In genomic region chr16:66619036-66619435, GRCh38 we compare ENCODE assay signal across 14 cellular contexts. TPM values are rescaled to one million over a fixed set of nuclear protein-coding genes. Genes with fewer than 3 reads are reported as not detected.
DNase-seq lines count a peak whose midpoint lies in the region; ATAC-seq and TF ChIP-seq lines count a peak whose summit lies in the region.
"Had no signal": no experiment of that assay in that cellular context is flagged by ENCODE, and none has a peak within 500 bp of the region (broad histone marks: within the 10 kb centered on the region; RNA-seq: fewer than 3 reads in every experiment).

No MANE protein-coding gene starts in this region.

- WGBS in endodermal cell (ENCODE audit: insufficient coverage in 1 of 2, insufficient read length in 1 of 2), 2 experiments = 80 to 96% methylated on average over 2 of the region's 2 CpGs

- H3K4me1 Mint-ChIP-seq in endodermal cell = peaks cover 91% of the 10 kb centered on the region

- peaks cover 41% of the 10 kb centered on the region for H3K4me1 ChIP-seq in Panc1 (ENCODE audit: control insufficient read depth, insufficient read depth, low read length)
- H3K4me1 ChIP-seq in endodermal cell (ENCODE audit: control insufficient read depth, insufficient read depth, low read length) = peaks cover 62% of the 10 kb centered on the region
- H3K4me1 ChIP-seq in parathyroid adenoma = peaks cover 29% of the 10 kb centered on the region

- no peaks in the 10 kb centered on the region for H3K9me3 ChIP-seq in Panc1 (ENCODE audit: control insufficient read depth, insufficient read depth, low read depth, low read length)
- H3K9me3 ChIP-seq in endodermal cell (ENCODE audit: control insufficient read depth, low read length) = no peaks in the 10 kb centered on the region
- no peaks in the 10 kb centered on the region for H3K9me3 ChIP-seq in parathyroid adenoma (ENCODE audit: control insufficient read depth, low read length)

- DNase-seq in AG10803 (ENCODE audit: low read depth) = peak; percentile 85
- DNase-seq in Panc1 (ENCODE audit: low read depth, low spot score) = no peak
- DNase-seq in endodermal cell = no peak
- no peak for DNase-seq in omental fat pad (ENCODE audit: low spot score)
- no peak for DNase-seq in erythroblast (lab: John Stamatoyannopoulos, UW)
- no peak for DNase-seq in activated CD8-positive, alpha-beta memory T cell treated with anti-CD3 and anti-CD28 coated beads for 24 hours
- DNase-seq in stimulated activated naive CD4-positive, alpha-beta T cell (lab: John Stamatoyannopoulos, UW) = no peak
- DNase-seq: activated T-cell treated with anti-CD3 and anti-CD28 coated beads for 4 hours, amygdala, NCI-H1092 treated with DMSO at 0.1 percent for 48 hours, Right ventricle myocardium superior had no signal

- intact Hi-C loops in Panc1 (cut with micrococcal nuclease; ENCODE audit: unreplicated experiment) = no loop called here

- ATAC-seq in Panc1 = no peak
- no peak for ATAC-seq in omental fat pad (ENCODE audit: low FRiP score)

- H3K36me3 ChIP-seq in Panc1 (ENCODE audit: control insufficient read depth, insufficient read depth, low read length) = no peaks in the 10 kb centered on the region; the same call in 1 of the 2 replicates
- peaks cover 55% of the 10 kb centered on the region for H3K36me3 ChIP-seq in endodermal cell (ENCODE audit: control insufficient read depth, insufficient read depth, low read length)
- H3K36me3 ChIP-seq in parathyroid adenoma (ENCODE audit: control insufficient read depth, insufficient read depth, low read length) = no peaks in the 10 kb centered on the region

- H3K4me2 ChIP-seq in parathyroid adenoma (ENCODE audit: low read length) = peak overlapping the region; percentile 11

- peaks cover 9% of the 10 kb centered on the region for H3K79me2 ChIP-seq in parathyroid adenoma

- no peak for TF ChIP-seq POLR2A in erythroblast (IDR thresholded peaks at IDR 0.05; ENCODE audit: low read length)

- CTCF ChIA-PET in Panc1 (lab: Charles Lee) = interaction anchor here (0.6 kb wide), 1 partner anchor 1416 kb away, joined by 3 read pairs; no protein-coding TSS in a partner anchor

- no peak overlapping the region for H2AFZ ChIP-seq in parathyroid adenoma

- H3K4me3 ChIP-seq in AG10803 (ENCODE audit: low read length) = peak overlapping the region; percentile 28
- no peak overlapping the region for H3K4me3 ChIP-seq in Panc1 (ENCODE audit: low read depth in 2 of 2, low read length in 2 of 2)
- peak overlapping the region; percentile 21 for H3K4me3 ChIP-seq in endodermal cell (ENCODE audit: low read length)
- no peak overlapping the region for H3K4me3 ChIP-seq in parathyroid adenoma (ENCODE audit: low read depth, low read length)

- no peak overlapping the region for H3K4me3 Mint-ChIP-seq in endodermal cell

- BruUV-seq in Panc1 (replicated peaks; lab: Mats Ljungman, UMichigan) = no TSS peak

- POLR2A ChIA-PET in Panc1 (lab: Charles Lee) = no interaction called here

- H3K9ac ChIP-seq in endodermal cell (ENCODE audit: extremely low read depth, low read length, poor library complexity, severe bottlenecking) (no peak overlapping the region), parathyroid adenoma (no peak overlapping the region)

- H3K27ac ChIP-seq in Panc1 (ENCODE audit: low read length) (peak overlapping the region; percentile 67), endodermal cell (ENCODE audit: low read depth, low read length) (no peak overlapping the region), parathyroid adenoma (no peak overlapping the region)

- peak overlapping the region; percentile 69 for H3K27ac Mint-ChIP-seq in endodermal cell

- peaks cover 1% of the 10 kb centered on the region for H3K9me3 Mint-ChIP-seq in endodermal cell

- in situ Hi-C loops in Panc1 (cut with HindIII; ENCODE audit: low pct_unique_long_range_greater_than_20kb, low sequenced_read_pairs) = no loop called here

- TF ChIP-seq CTCF in AG10803 (conservative IDR thresholded peaks at IDR 0.05; ENCODE audit: low read length) = no peak; the same call in 1 of the 2 replicates
- no peak for TF ChIP-seq CTCF in Panc1 (IDR thresholded peaks at IDR 0.05)
- no peak for TF ChIP-seq CTCF in endodermal cell (conservative IDR thresholded peaks at IDR 0.05)
- TF ChIP-seq CTCF in parathyroid adenoma (IDR thresholded peaks at IDR 0.05) = no peak
- no peak for TF ChIP-seq CTCF in omental fat pad (IDR thresholded peaks at IDR 0.05)

- peaks cover 38% of the 10 kb centered on the region for H3K36me3 Mint-ChIP-seq in endodermal cell (ENCODE audit: low read depth)

- H3K27me3 Mint-ChIP-seq in endodermal cell (ENCODE audit: insufficient read depth) = no peaks in the 10 kb centered on the region

- H3K27me3 ChIP-seq in Panc1 (ENCODE audit: control insufficient read depth, insufficient read depth, low read length) = no peaks in the 10 kb centered on the region
- no peaks in the 10 kb centered on the region for H3K27me3 ChIP-seq in endodermal cell (ENCODE audit: control insufficient read depth, insufficient read depth, low read length, poor library complexity, severe bottlenecking)
- H3K27me3 ChIP-seq in parathyroid adenoma (ENCODE audit: control insufficient read depth, insufficient read depth, low read length) = no peaks in the 10 kb centered on the region

RNA-seq across cellular contexts. Expression of gene CMTM3, which starts 14.5 kb away (rescaled TPM):
- total RNA-seq in Panc1 (2021; ENCODE audit: unreplicated experiment) = 45.8 TPM
- 58.3 TPM for polyA plus RNA-seq in Panc1 (2012; ENCODE audit: insufficient read length)
- 10 to 100 TPM; 44.2 to 48.5 TPM for total RNA-seq in endodermal cell
- 66.9 TPM for polyA plus RNA-seq in endodermal cell (2013, experiment 1 of 2)
- polyA plus RNA-seq in endodermal cell (2013, experiment 2 of 2) = 60.5 TPM
- 10 to 100 TPM; 28.9 to 53.4 (median 43.5) TPM for total RNA-seq in omental fat pad

RNA-seq across cellular contexts. Expression of gene CMTM2, which starts 39.8 kb away (rescaled TPM):
- not detected for total RNA-seq in Panc1 (2021; ENCODE audit: unreplicated experiment)
- not detected for polyA plus RNA-seq in Panc1 (2012; ENCODE audit: insufficient read length)
- not detected for total RNA-seq in endodermal cell
- polyA plus RNA-seq in endodermal cell (2013, experiment 1 of 2) = not detected
- polyA plus RNA-seq in endodermal cell (2013, experiment 2 of 2) = not detected
- 1 to 10 TPM in 3 of 4 donors, not detected in 1; 1.1 to 5.7 (median 1.2) TPM for total RNA-seq in omental fat pad
- total RNA-seq: myocyte, NCI-H460 had no signal

RNA-seq across cellular contexts. Expression of gene CMTM1, which starts 52.8 kb away (rescaled TPM):
- total RNA-seq in Panc1 (2021; ENCODE audit: unreplicated experiment) (7.1 TPM), endodermal cell (1 to 10 TPM; 3.8 to 5.3 TPM), omental fat pad (1 to 10 TPM in 2 of 4 donors, under 1 TPM in 2; 0.93 to 1.1 (median 0.98) TPM)
- polyA plus RNA-seq in Panc1 (2012; ENCODE audit: insufficient read length) = 5.9 TPM
- 4.9 TPM for polyA plus RNA-seq in endodermal cell (2013, experiment 1 of 2)
- polyA plus RNA-seq in endodermal cell (2013, experiment 2 of 2) = 3.4 TPM

Comparison
In these comparisons a context has a peak if more than half of its experiments do, and no peak if none do; other contexts are left out.
1. H3K4me3 ChIP-seq: peak in AG10803 (single experiment) and endodermal cell (single experiment); none in Panc1 (0 of 2) and parathyroid adenoma (single experiment).